ENCODE assay signal across 11 cellular contexts in the genomic region with DNA sequence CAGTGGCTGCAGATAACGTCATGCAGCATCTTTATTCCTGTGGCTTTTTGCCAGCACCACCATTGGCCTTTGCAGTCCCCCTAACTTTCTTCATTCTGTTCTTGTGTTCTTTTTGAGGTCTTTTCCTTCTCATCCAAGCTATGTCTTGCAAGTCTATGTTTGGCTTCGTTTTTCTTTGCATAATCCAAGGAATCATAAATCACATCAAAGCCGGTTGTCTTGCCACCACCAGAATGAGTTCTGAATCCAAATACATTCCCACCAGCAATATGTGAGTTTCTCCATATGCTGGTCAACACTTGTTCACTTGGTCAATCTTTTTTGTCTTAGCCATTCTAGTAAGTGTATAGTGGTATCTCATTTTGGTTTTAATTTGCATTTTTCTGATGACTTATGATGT.
"Had no signal": no experiment of that assay in that cellular context is flagged by ENCODE, and none has a peak within 500 bp of the region (broad histone marks: within the 10 kb centered on the region; RNA-seq: fewer than 3 reads in every experiment).

No MANE protein-coding gene starts in this region.

- H3K4me2 ChIP-seq: GM23338 had no signal

- H3K36me3 ChIP-seq: HAP-1 had no signal

- ATAC-seq: GM23338, HCT116 had no signal

- H3K27ac ChIP-seq: GM23248 had no signal

- H3K4me1 ChIP-seq: HAP-1 had no signal

- DNase-seq: GM23248, GOT3, H7, H9, HCEC 1CT, HFFc6 had no signal

- H2AFZ ChIP-seq: GM23248, GM23338 had no signal

- H3K9ac ChIP-seq: GM23248 had no signal

- H3K9me3 ChIP-seq: HAP-1 had no signal

- FAIRE-seq: H1, H54 had no signal

- H3K4me3 ChIP-seq: GM23248, GM23338, HAP-1 had no signal
